ENCODE assay signal across 8 cellular contexts in the genomic region with DNA sequence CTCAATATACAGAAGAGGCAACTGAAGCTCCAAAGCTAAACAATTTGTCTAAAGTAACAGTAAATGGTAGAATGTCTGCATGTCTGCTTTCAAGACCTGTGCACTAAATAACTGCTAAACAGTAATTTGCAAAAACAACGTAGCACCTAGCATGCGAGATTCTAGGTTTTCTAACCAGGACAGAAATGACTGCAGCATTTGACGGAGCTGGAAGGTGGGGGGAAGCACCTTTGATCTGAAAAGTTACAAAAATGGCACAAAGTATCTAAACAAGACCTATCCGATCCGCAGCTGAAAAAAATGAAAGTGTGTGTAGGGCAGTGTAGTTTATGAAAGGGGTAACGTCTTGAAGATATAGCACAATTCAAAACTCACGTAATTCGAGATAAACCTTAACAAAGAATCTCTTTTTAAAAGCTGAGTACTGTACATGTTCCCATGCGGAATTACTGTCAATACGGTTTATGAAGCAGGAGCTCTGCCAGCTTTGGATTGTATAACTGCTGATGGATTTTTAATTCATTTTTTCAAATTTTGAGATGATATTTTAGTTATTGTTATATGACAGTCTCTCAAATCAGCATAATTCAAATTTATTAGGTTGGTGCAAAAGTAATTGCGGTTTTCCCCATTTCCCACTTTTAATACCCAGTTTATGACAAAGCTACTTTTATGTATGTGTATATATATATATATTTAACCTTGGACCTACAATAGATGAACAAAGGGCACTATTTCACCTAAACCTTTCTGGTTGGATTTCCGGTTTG. TPM values are rescaled to one million over a fixed set of nuclear protein-coding genes. Genes with fewer than 3 reads are reported as not detected.
DNase-seq lines count a peak whose midpoint lies in the region; ATAC-seq and TF ChIP-seq lines count a peak whose summit lies in the region.

No MANE protein-coding gene starts in this region.

- in situ Hi-C loops in GM13977 (cut with MboI; ENCODE audit: low pct_unique_long_range_greater_than_20kb, low sequenced_read_pairs, unreplicated experiment), result loop anchor here (10.0 to 25.0 kb wide), 2 partner anchors 194 to 296 kb away; no protein-coding TSS in a partner anchor

- no peaks in the 10 kb centered on the region for H3K27me3 Mint-ChIP-seq in CD4-positive, alpha-beta T cell
- H3K27me3 Mint-ChIP-seq in nephron progenitor cell (ENCODE audit: low read depth, poor library complexity), result peaks cover 29% of the 10 kb centered on the region

- no peak for ATAC-seq in CD4-positive, alpha-beta T cell (ENCODE audit: poor library complexity)

- H3K27ac Mint-ChIP-seq in CD4-positive, alpha-beta T cell, result peak overlapping the region; percentile 81
- H3K27ac Mint-ChIP-seq in nephron progenitor cell, result no peak overlapping the region

- no peaks in the 10 kb centered on the region for H3K9me3 ChIP-seq in CD4-positive, alpha-beta T cell (ENCODE audit: control insufficient read depth, low read length)

- H3K9me3 Mint-ChIP-seq in CD4-positive, alpha-beta T cell, result no peaks in the 10 kb centered on the region
- no peaks in the 10 kb centered on the region for H3K9me3 Mint-ChIP-seq in nephron progenitor cell

- TF ChIP-seq EP300 in Ishikawa (IDR thresholded peaks at IDR 0.05; ENCODE audit: borderline replicate concordance), result 0 out of 2 replicates have a peak, but pooled peaks have one; percentile 3

- H3K27ac ChIP-seq in CD4-positive, alpha-beta T cell (ENCODE audit: low read depth, low read length), result peak overlapping the region; percentile 43
- peak overlapping the region; percentile 78 for H3K27ac ChIP-seq in cingulate gyrus (ENCODE audit: low read depth, low read length)

- POLR2A ChIA-PET in CD4-positive, alpha-beta T cell (lab: Charles Lee), result interaction anchor here (0.6 to 3.7 kb wide), 22 partner anchors 21 to 463 kb away, joined by 3 to 38 read pairs (median 5); a partner anchor contains a TSS

- TF ChIP-seq RAD21 in Ishikawa (IDR thresholded peaks at IDR 0.05; ENCODE audit: low read depth), result no peak

- intact Hi-C loops in CD4-positive, alpha-beta T cell (cut with DNase I, micrococcal nuclease), result loop anchor here (5.0 kb wide), 1 partner anchor 421 kb away; a partner anchor contains a TSS

- CTCF ChIA-PET in CD4-positive, alpha-beta T cell (lab: Charles Lee), result interaction anchor here (0.8 to 2.6 kb wide), 9 partner anchors 8 to 277 kb away, joined by 3 to 19 read pairs (median 5); no protein-coding TSS in a partner anchor

- peaks cover 56% of the 10 kb centered on the region for H3K4me1 Mint-ChIP-seq in CD4-positive, alpha-beta T cell (ENCODE audit: low read depth)
- peaks cover 59% of the 10 kb centered on the region for H3K4me1 Mint-ChIP-seq in nephron progenitor cell

- no peaks in the 10 kb centered on the region for H3K36me3 Mint-ChIP-seq in CD4-positive, alpha-beta T cell (ENCODE audit: low read depth)
- H3K36me3 Mint-ChIP-seq in nephron progenitor cell (ENCODE audit: low read depth), result no peaks in the 10 kb centered on the region

- no peak for TF ChIP-seq CTCF in CD4-positive, alpha-beta T cell (IDR thresholded peaks at IDR 0.05)
- no peak for TF ChIP-seq CTCF in nephron progenitor cell (IDR thresholded peaks at IDR 0.05)
- TF ChIP-seq CTCF in GM13977 (IDR thresholded peaks at IDR 0.05; ENCODE audit: extremely low read depth, insufficient read depth, missing control alignments), result no peak

- no peak for DNase-seq in CD4-positive, alpha-beta T cell
- DNase-seq in nephron progenitor cell (no peak), activated gamma-delta T cell (lab: John Stamatoyannopoulos, UW) (no peak), GM13977 (ENCODE audit: low spot score) (no peak), hypothalamus (lab: John Stamatoyannopoulos, UW) (no peak), DMS79 treated with DMSO at 0.1 percent for 48 hours (lab: John Stamatoyannopoulos, UW) (no peak)

- no peaks in the 10 kb centered on the region for H3K27me3 ChIP-seq in CD4-positive, alpha-beta T cell (ENCODE audit: control insufficient read depth, insufficient read depth, low read length)

- H3K4me3 Mint-ChIP-seq in CD4-positive, alpha-beta T cell, result peak overlapping the region; percentile 82
- H3K4me3 Mint-ChIP-seq in nephron progenitor cell, result peak overlapping the region; percentile 85

TF ChIP-seq in Ishikawa, 13 proteins besides CTCF, POLR2A, EP300 and RAD21:
- TF ChIP-seq TEAD4 (IDR thresholded peaks at IDR 0.05) (no peak), CEBPB (IDR thresholded peaks at IDR 0.05) (no peak), CREB1 (IDR thresholded peaks at IDR 0.05; ENCODE audit: low read depth) (no peak), TCF12 (IDR thresholded peaks at IDR 0.05; ENCODE audit: low read depth) (no peak), EGR1 (IDR thresholded peaks at IDR 0.05) (no peak), ZBTB7A (IDR thresholded peaks at IDR 0.05; ENCODE audit: low read depth) (no peak), FOXM1 (IDR thresholded peaks at IDR 0.05; ENCODE audit: borderline replicate concordance, low read depth) (no peak), NFIC (IDR thresholded peaks at IDR 0.05) (no peak), TAF1 (IDR thresholded peaks at IDR 0.05; ENCODE audit: low read depth) (no peak), YY1 (IDR thresholded peaks at IDR 0.05; ENCODE audit: low read depth) (no peak)
- TF ChIP-seq, protein P1, sequence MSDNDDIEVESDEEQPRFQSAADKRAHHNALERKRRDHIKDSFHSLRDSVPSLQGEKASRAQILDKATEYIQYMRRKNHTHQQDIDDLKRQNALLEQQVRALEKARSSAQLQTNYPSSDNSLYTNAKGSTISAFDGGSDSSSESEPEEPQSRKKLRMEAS (IDR thresholded peaks at IDR 0.05), result no peak
- TF ChIP-seq, protein P2, sequence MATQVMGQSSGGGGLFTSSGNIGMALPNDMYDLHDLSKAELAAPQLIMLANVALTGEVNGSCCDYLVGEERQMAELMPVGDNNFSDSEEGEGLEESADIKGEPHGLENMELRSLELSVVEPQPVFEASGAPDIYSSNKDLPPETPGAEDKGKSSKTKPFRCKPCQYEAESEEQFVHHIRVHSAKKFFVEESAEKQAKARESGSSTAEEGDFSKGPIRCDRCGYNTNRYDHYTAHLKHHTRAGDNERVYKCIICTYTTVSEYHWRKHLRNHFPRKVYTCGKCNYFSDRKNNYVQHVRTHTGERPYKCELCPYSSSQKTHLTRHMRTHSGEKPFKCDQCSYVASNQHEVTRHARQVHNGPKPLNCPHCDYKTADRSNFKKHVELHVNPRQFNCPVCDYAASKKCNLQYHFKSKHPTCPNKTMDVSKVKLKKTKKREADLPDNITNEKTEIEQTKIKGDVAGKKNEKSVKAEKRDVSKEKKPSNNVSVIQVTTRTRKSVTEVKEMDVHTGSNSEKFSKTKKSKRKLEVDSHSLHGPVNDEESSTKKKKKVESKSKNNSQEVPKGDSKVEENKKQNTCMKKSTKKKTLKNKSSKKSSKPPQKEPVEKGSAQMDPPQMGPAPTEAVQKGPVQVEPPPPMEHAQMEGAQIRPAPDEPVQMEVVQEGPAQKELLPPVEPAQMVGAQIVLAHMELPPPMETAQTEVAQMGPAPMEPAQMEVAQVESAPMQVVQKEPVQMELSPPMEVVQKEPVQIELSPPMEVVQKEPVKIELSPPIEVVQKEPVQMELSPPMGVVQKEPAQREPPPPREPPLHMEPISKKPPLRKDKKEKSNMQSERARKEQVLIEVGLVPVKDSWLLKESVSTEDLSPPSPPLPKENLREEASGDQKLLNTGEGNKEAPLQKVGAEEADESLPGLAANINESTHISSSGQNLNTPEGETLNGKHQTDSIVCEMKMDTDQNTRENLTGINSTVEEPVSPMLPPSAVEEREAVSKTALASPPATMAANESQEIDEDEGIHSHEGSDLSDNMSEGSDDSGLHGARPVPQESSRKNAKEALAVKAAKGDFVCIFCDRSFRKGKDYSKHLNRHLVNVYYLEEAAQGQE (IDR thresholded peaks at IDR 0.05; ENCODE audit: low read depth), result no peak
- TF ChIP-seq, protein P3, sequence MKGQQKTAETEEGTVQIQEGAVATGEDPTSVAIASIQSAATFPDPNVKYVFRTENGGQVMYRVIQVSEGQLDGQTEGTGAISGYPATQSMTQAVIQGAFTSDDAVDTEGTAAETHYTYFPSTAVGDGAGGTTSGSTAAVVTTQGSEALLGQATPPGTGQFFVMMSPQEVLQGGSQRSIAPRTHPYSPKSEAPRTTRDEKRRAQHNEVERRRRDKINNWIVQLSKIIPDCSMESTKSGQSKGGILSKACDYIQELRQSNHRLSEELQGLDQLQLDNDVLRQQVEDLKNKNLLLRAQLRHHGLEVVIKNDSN (IDR thresholded peaks at IDR 0.05), result no peak

RNA-seq across cellular contexts. Expression of a gene that starts 1.1 kb away (rescaled TPM):
- total RNA-seq in CD4-positive, alpha-beta T cell, result 1 to 10 TPM; 2.0 to 2.6 TPM

RNA-seq across cellular contexts. Expression of a gene that starts 53.8 kb away (rescaled TPM):
- 10 to 100 TPM; 88.8 to 89.1 TPM for total RNA-seq in CD4-positive, alpha-beta T cell
